1 cellular context compared by ENCODE assay signal in genomic region chr22:50218153-50218995, GRCh38.
TF ChIP-seq lines count a peak whose summit lies in the region.

No MANE protein-coding gene starts in this region.

TF ChIP-seq in K562, 482 proteins besides CTCF, POLR2A, EP300 and RAD21:
- TF ChIP-seq KLF16 (IDR thresholded peaks at IDR 0.05): no peak
- TF ChIP-seq POLR2G (IDR thresholded peaks at IDR 0.05; ENCODE audit: low read depth, low read length): peak; percentile 60
- peak; percentile 18; the same call in 1 of the 2 replicates for TF ChIP-seq RBFOX2 (IDR thresholded peaks at IDR 0.05; ENCODE audit: low read depth, low read length)
